In genomic region chr9:94014066-94014654, GRCh38 we compare ENCODE assay signal across 9 cellular contexts. TPM values are rescaled to one million over a fixed set of nuclear protein-coding genes. Genes with fewer than 3 reads are reported as not detected.
DNase-seq lines count a peak whose midpoint lies in the region; ATAC-seq, FAIRE-seq and TF ChIP-seq lines count a peak whose summit lies in the region.
"Had no signal": no experiment of that assay in that cellular context is flagged by ENCODE, and none has a peak within 500 bp of the region (broad histone marks: within the 10 kb centered on the region; RNA-seq: fewer than 3 reads in every experiment).

No MANE protein-coding gene starts in this region.

- no peaks in the 10 kb centered on the region for H3K9me3 Mint-ChIP-seq in activated T-helper 1 cell treated with anti-CD3 and anti-CD28 coated beads, Interleukin-12 subunit alpha, Interleukin-12 subunit beta, Interleukin-2, Interleukin-4 antibody, amounts not matched to agents 30 ng/mL and 10 ng/mL and 1 ng/mL, durations not matched to agents 14 hours and 24 hours and 36 hours
- H3K9me3 Mint-ChIP-seq: central memory CD8-positive, alpha-beta T cell had no signal

- H3K27ac ChIP-seq in prostate gland = no peak overlapping the region

- H3K4me1 Mint-ChIP-seq in activated T-helper 1 cell treated with anti-CD3 and anti-CD28 coated beads, Interleukin-12 subunit alpha, Interleukin-12 subunit beta, Interleukin-2, Interleukin-4 antibody, amounts not matched to agents 30 ng/mL and 10 ng/mL and 1 ng/mL, durations not matched to agents 14 hours and 24 hours and 36 hours (ENCODE audit: low read depth) = no peaks in the 10 kb centered on the region
- H3K4me1 Mint-ChIP-seq: central memory CD8-positive, alpha-beta T cell had no signal

- H3K9me3 ChIP-seq in NT2/D1 (ENCODE audit: insufficient read depth, low read length) = no peaks in the 10 kb centered on the region
- no peaks in the 10 kb centered on the region for H3K9me3 ChIP-seq in prostate gland

- no peaks in the 10 kb centered on the region for H3K27me3 ChIP-seq in NT2/D1 (ENCODE audit: insufficient read depth, insufficient read length)
- no peaks in the 10 kb centered on the region for H3K27me3 ChIP-seq in prostate gland (replicated peaks; ENCODE audit: insufficient read depth)

- no peak overlapping the region for H3K4me3 Mint-ChIP-seq in activated T-helper 1 cell treated with anti-CD3 and anti-CD28 coated beads, Interleukin-12 subunit alpha, Interleukin-12 subunit beta, Interleukin-2, Interleukin-4 antibody, amounts not matched to agents 30 ng/mL and 10 ng/mL and 1 ng/mL, durations not matched to agents 14 hours and 24 hours and 36 hours
- H3K4me3 Mint-ChIP-seq: central memory CD8-positive, alpha-beta T cell had no signal

- ATAC-seq in HG03565 (IDR thresholded peaks at IDR 0.05; ENCODE audit: unreplicated experiment) = no peak

- H3K4me3 ChIP-seq in AG04449 (ENCODE audit: low read depth, low read length) (no peak overlapping the region), NT2/D1 (ENCODE audit: insufficient read length, low read depth) (no peak overlapping the region), prostate gland (no peak overlapping the region)

- H3K9ac ChIP-seq in NT2/D1 (ENCODE audit: insufficient read length, low read depth) = no peak overlapping the region

- H3K4me1 ChIP-seq in NT2/D1 (ENCODE audit: insufficient read depth, insufficient read length) (no peaks in the 10 kb centered on the region), prostate gland (replicated peaks) (peaks cover 5% of the 10 kb centered on the region)

- TF ChIP-seq CTCF in AG04449 (IDR thresholded peaks at IDR 0.05; ENCODE audit: insufficient read depth, low read length, missing control alignments) (peak; percentile 46), prostate gland (IDR thresholded peaks at IDR 0.05) (peak in 3 of 4 experiments; percentile 38 to 56 (median 47))

- no peaks in the 10 kb centered on the region for H3K36me3 ChIP-seq in NT2/D1 (ENCODE audit: insufficient read depth, insufficient read length, low read length)
- no peaks in the 10 kb centered on the region for H3K36me3 ChIP-seq in prostate gland

- intact Hi-C loops in prostate gland (cut with DNase I) = no loop called here
- intact Hi-C loops in activated T-helper 1 cell treated with anti-CD3 and anti-CD28 coated beads, Interleukin-12 subunit alpha, Interleukin-12 subunit beta, Interleukin-2, Interleukin-4 antibody, amounts not matched to agents 30 ng/mL and 10 ng/mL and 1 ng/mL, durations not matched to agents 14 hours and 24 hours and 36 hours (cut with micrococcal nuclease) = loop anchor here (1.0 kb wide), 1 partner anchor 199 kb away; no protein-coding TSS in a partner anchor

- FAIRE-seq in GM12892 (lab: Jason Lieb, UNC) = peak; percentile 70

- CTCF ChIA-PET in AG04449 (lab: Yijun Ruan, JAX) = interaction anchor here (0.6 to 11.2 kb wide), 35 partner anchors 11 to 560 kb away, joined by 3 to 319 read pairs (median 5); no protein-coding TSS in a partner anchor

- 31% methylated on average over 1 of the region's 1 CpG for WGBS in prostate gland

- POLR2A ChIA-PET in AG04449 (lab: Yijun Ruan, JAX) = no interaction called here

- no peak for TF ChIP-seq POLR2A in GM12892 (IDR thresholded peaks at IDR 0.05; ENCODE audit: low read depth, low read length)
- no peak for TF ChIP-seq POLR2A in erythroblast (IDR thresholded peaks at IDR 0.05; ENCODE audit: low read length)
- no peak for TF ChIP-seq POLR2A in prostate gland (IDR thresholded peaks at IDR 0.05)

- no peak overlapping the region for H3K27ac Mint-ChIP-seq in activated T-helper 1 cell treated with anti-CD3 and anti-CD28 coated beads, Interleukin-12 subunit alpha, Interleukin-12 subunit beta, Interleukin-2, Interleukin-4 antibody, amounts not matched to agents 30 ng/mL and 10 ng/mL and 1 ng/mL, durations not matched to agents 14 hours and 24 hours and 36 hours

- no peak for DNase-seq in AG04449 (ENCODE audit: low read depth, low spot score)
- no peak for DNase-seq in GM12892 (ENCODE audit: insufficient read length)
- peak; percentile 18 for DNase-seq in NT2/D1 (ENCODE audit: low read depth, low spot score)
- DNase-seq in erythroblast (lab: John Stamatoyannopoulos, UW) = peak; percentile 14 to 29
- no peak for DNase-seq in prostate gland (ENCODE audit: low spot score)
- no peak for DNase-seq in DMS79 treated with DMSO at 0.1 percent for 48 hours (lab: John Stamatoyannopoulos, UW)
- no peak for DNase-seq in activated T-helper 1 cell treated with anti-CD3 and anti-CD28 coated beads, Interleukin-12 subunit alpha, Interleukin-12 subunit beta, Interleukin-2, Interleukin-4 antibody, amounts not matched to agents 30 ng/mL and 10 ng/mL and 1 ng/mL, durations not matched to agents 14 hours and 24 hours and 36 hours (ENCODE audit: low spot score)

- H3K36me3 Mint-ChIP-seq in activated T-helper 1 cell treated with anti-CD3 and anti-CD28 coated beads, Interleukin-12 subunit alpha, Interleukin-12 subunit beta, Interleukin-2, Interleukin-4 antibody, amounts not matched to agents 30 ng/mL and 10 ng/mL and 1 ng/mL, durations not matched to agents 14 hours and 24 hours and 36 hours (ENCODE audit: low read depth) = no peaks in the 10 kb centered on the region

- H3K27me3 Mint-ChIP-seq in activated T-helper 1 cell treated with anti-CD3 and anti-CD28 coated beads, Interleukin-12 subunit alpha, Interleukin-12 subunit beta, Interleukin-2, Interleukin-4 antibody, amounts not matched to agents 30 ng/mL and 10 ng/mL and 1 ng/mL, durations not matched to agents 14 hours and 24 hours and 36 hours (ENCODE audit: insufficient read depth) = peaks cover 5% of the 10 kb centered on the region
- H3K27me3 Mint-ChIP-seq: central memory CD8-positive, alpha-beta T cell had no signal

RNA-seq across cellular contexts. Expression of gene BARX1, which starts 59.0 kb away (rescaled TPM):
- not detected for polyA plus RNA-seq in GM12892 (2012; ENCODE audit: missing spikeins)
- total RNA-seq in prostate gland = 1 to 10 TPM in 1 of 2 donors, not detected in 1; 3.7 TPM
- 0.15 and 0.21 TPM in 2 replicates for total RNA-seq in activated T-helper 1 cell treated with anti-CD3 and anti-CD28 coated beads, Interleukin-12 subunit alpha, Interleukin-12 subunit beta, Interleukin-2, Interleukin-4 antibody, amounts not matched to agents 30 ng/mL and 10 ng/mL and 1 ng/mL, durations not matched to agents 14 hours and 24 hours and 36 hours

Comparison
In these comparisons a context has a peak if more than half of its experiments do, and no peak if none do; other contexts are left out.
1. DNase-seq: peak in NT2/D1 (single experiment) and erythroblast (2 of 2); none in AG04449 (single experiment), GM12892 (single experiment), prostate gland (single experiment), DMS79 treated with DMSO at 0.1 percent for 48 hours (single experiment) and activated T-helper 1 cell treated with anti-CD3 and anti-CD28 coated beads, Interleukin-12 subunit alpha, Interleukin-12 subunit beta, Interleukin-2, Interleukin-4 antibody, amounts not matched to agents 30 ng/mL and 10 ng/mL and 1 ng/mL, durations not matched to agents 14 hours and 24 hours and 36 hours (single experiment).